8 cellular contexts compared by ENCODE assay signal in the genomic region with DNA sequence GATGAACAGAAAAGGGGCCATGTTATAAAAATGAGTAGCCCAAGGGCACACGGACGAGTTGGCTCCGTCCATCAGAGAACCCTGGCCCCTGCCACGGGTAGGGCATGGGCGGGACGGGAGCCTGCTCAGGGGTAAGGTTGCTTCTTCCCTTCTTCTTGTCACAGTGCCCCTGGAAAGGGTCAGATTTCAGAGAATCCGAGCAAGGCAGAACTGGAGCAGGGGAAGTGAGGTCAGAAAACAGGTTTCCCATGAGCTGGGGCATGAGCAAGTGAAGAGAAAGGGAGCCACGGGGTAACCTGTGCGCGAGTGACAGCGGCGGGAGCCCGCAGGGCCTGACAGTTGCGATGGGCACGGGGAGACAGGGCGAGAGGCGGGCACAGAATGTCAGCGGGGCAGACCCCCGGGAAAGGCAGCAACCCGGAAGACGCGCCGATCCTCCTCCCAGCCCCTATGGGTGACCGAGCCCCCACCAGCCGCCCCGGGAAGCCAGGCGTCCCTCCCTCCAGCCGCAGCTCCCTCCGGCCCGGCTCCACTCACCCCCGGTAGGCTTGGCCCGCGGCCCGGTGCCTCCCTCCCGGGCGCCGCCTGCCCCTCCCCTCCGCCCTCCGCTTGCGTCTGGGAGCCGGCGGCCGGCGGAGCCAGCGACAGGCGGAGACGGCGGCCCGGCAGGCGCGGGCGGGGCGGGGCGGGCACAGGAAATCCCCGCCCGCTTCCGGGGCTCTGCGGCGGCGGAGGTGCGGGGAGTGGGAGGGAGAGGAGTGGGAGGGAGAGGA. TPM values are rescaled to one million over a fixed set of nuclear protein-coding genes. Genes with fewer than 3 reads are reported as not detected.
DNase-seq lines count a peak whose midpoint lies in the region; ATAC-seq and TF ChIP-seq lines count a peak whose summit lies in the region.

A gene (minus strand): TSS at position 671 of the 773 bp plus-strand sequence. CDS start 2,829 bp downstream, outside the sequence.

- ATAC-seq in GM18519 (IDR thresholded peaks at IDR 0.05; ENCODE audit: low FRiP score, unreplicated experiment), result peak; percentile 46
- peak; percentile 82 for ATAC-seq in HG03025 (IDR thresholded peaks at IDR 0.05; ENCODE audit: low FRiP score, unreplicated experiment)
- ATAC-seq in left lobe of liver, result peak; percentile 94

- no peaks in the 10 kb centered on the region for H3K9me3 ChIP-seq in colonic mucosa

- peak within 1 kb of the TSS; percentile 79 to 96 for H3K9ac ChIP-seq in colonic mucosa (ENCODE audit: low read depth in 2 of 2, low read length in 2 of 2)

- H3K4me1 ChIP-seq in colonic mucosa, result peaks cover 4% of the 10 kb centered on the region

- H3K27me3 ChIP-seq in colonic mucosa, result no peaks in the 10 kb centered on the region

- H3K36me3 ChIP-seq in colonic mucosa, result no peaks in the 10 kb centered on the region

- intact Hi-C loops in colonic mucosa (cut with DNase I), result no loop called here

- DNase-seq in A172 (ENCODE audit: low spot score), result peak; percentile 37
- DNase-seq in NCI-H2196 treated with DMSO at 0.1 percent for 48 hours (lab: John Stamatoyannopoulos, UW; ENCODE audit: unreplicated experiment), result peak; percentile 54
- DNase-seq in activated CD4-positive, alpha-beta T cell treated with anti-CD3 and anti-CD28 coated beads for 48 hours, result peak; percentile 71
- peak; percentile 84 for DNase-seq in colonic mucosa
- peak; percentile 91 for DNase-seq in left lobe of liver (ENCODE audit: low spot score)
- peak; percentile 77 for DNase-seq in stimulated activated CD4-positive, alpha-beta T cell treated with anti-CD3 and anti-CD28 coated beads, Interleukin-2, amount 100 ng/mL, for 4 hours (ENCODE audit: low read depth)

- TF ChIP-seq CTCF in colonic mucosa (IDR thresholded peaks at IDR 0.05), result no peak

- H3K27ac ChIP-seq in colonic mucosa, result peak within 1 kb of the TSS; percentile 84

- H3K4me3 ChIP-seq in colonic mucosa, result peak within 1 kb of the TSS; percentile 86

RNA-seq across cellular contexts. Expression of the gene that starts here (rescaled TPM):
- 8.4 and 15.1 TPM in 2 replicates for total RNA-seq in A172 (2014; rRNA removed; shearing (Covaris generic))
- total RNA-seq in colonic mucosa (1 to 10 TPM; 7.4 TPM), left lobe of liver (7.8 TPM)

Comparison
In these comparisons a context has a peak if more than half of its experiments do, and no peak if none do; other contexts are left out.
1. Peak in every context shown above with its lines: DNase-seq, ATAC-seq, H3K4me3 ChIP-seq and H3K27ac ChIP-seq.
2. DNase-seq: peak in every context shown above with its lines; median percentile 91 in left lobe of liver; 84 in colonic mucosa; 77 in stimulated activated CD4-positive, alpha-beta T cell treated with anti-CD3 and anti-CD28 coated beads, Interleukin-2, amount 100 ng/mL, for 4 hours; 71 in activated CD4-positive, alpha-beta T cell treated with anti-CD3 and anti-CD28 coated beads for 48 hours; 54 in NCI-H2196 treated with DMSO at 0.1 percent for 48 hours; 37 in A172.